1 cellular context compared by ENCODE assay signal in genomic region chr9:107683566-107683965, GRCh38.
TF ChIP-seq lines count a peak whose summit lies in the region.

No MANE protein-coding gene starts in this region.

TF ChIP-seq in GM23338, 12 proteins besides CTCF, POLR2A, EP300 and RAD21 (continued from another document):
- TF ChIP-seq ZNF462 (CRISPR knock-in tag; IDR thresholded peaks at IDR 0.05), result no peak
